In genomic region chr22:50322382-50323104, GRCh38 we compare ENCODE assay signal across 7 cellular contexts. TPM values are rescaled to one million over a fixed set of nuclear protein-coding genes. Genes with fewer than 3 reads are reported as not detected.
DNase-seq lines count a peak whose midpoint lies in the region; ATAC-seq, FAIRE-seq and TF ChIP-seq lines count a peak whose summit lies in the region.
"Not testable (repeated sequence)": the region's sequence is repeated elsewhere in the genome, so short reads cannot be mapped to it uniquely, and the experiment has no call there.

No MANE protein-coding gene starts in this region.

- POLR2A ChIA-PET in HepG2 (lab: Yijun Ruan, JAX): interaction anchor here (0.7 to 3.8 kb wide), 5 partner anchors 11 to 29 kb away, joined by 3 to 18 read pairs (median 5); partner anchors contain the start of gene PLXNB2

- peak in 1 of 2 experiments; percentile 27; a peak in 1 of 4 replicates for TF ChIP-seq EP300 in HepG2 (IDR thresholded peaks at IDR 0.05; ENCODE audit: low read depth in 2 of 2, low read length in 2 of 2)
- TF ChIP-seq EP300 in HepG2 (CRISPR knock-in tag; IDR thresholded peaks at IDR 0.05; ENCODE audit: borderline replicate concordance); stomach (IDR thresholded peaks at IDR 0.05): not testable (repeated sequence)

- intact Hi-C loops in HepG2 (cut with micrococcal nuclease; ENCODE audit: unreplicated experiment): loop anchor here (2.0 kb wide), 1 partner anchor 14 kb away; no protein-coding TSS in a partner anchor
- intact Hi-C loops in mucosa of descending colon (cut with DNase I, micrococcal nuclease): loop anchor here in 1 of 2 donors (5.0 kb wide), 1 partner anchor 45 kb away; no protein-coding TSS in a partner anchor
- intact Hi-C loops in stomach (cut with DNase I; ENCODE audit: low total_unique reads): not testable (repeated sequence)

- H3K9me3 ChIP-seq in HepG2 (ENCODE audit: low read length); mucosa of descending colon; stomach: not testable (repeated sequence)

- TF ChIP-seq RAD21 in HepG2 (CRISPR knock-in tag; IDR thresholded peaks at IDR 0.05): 0 out of 2 replicates have a peak, but pooled peaks have one; percentile 7

- WGBS in HepG2 (ENCODE audit: low lambda C conversion rate): 18% methylated on average over 10 of the region's 10 CpGs
- 80 to 84% (median 83%) methylated on average over 9 to 10 of the region's 10 CpGs for WGBS in stomach, 5 donors

- CTCF ChIA-PET in HepG2 (lab: Yijun Ruan, JAX; ENCODE audit: low intra/inter-chr PET ratio, low total read pairs): interaction anchor here (1.7 kb wide), 1 partner anchor 46 kb away, joined by 9 read pairs; no protein-coding TSS in a partner anchor

- not testable (repeated sequence) for H3K9ac ChIP-seq in HepG2 (ENCODE audit: insufficient read depth, low read depth, low read length)

- TF ChIP-seq CTCF in HepG2 (CRISPR knock-in tag; IDR thresholded peaks at IDR 0.05); mucosa of descending colon (IDR thresholded peaks at IDR 0.05); stomach (IDR thresholded peaks at IDR 0.05): not testable (repeated sequence)

- not testable (repeated sequence) for H3K79me2 ChIP-seq in HepG2 (ENCODE audit: insufficient read depth, low read length)

- peak overlapping the region; percentile 63 for H3K4me2 ChIP-seq in HepG2 (ENCODE audit: low read depth, low read length)

- not testable (repeated sequence) for H3K36me3 ChIP-seq in HepG2 (replicated peaks in 1 of 2; ENCODE audit: control insufficient read depth in 1 of 2, insufficient read depth in 2 of 2, low read length in 2 of 2); mucosa of descending colon (ENCODE audit: low read depth); stomach

- DNase-seq in HuH-7.5 (ENCODE audit: low spot score): peak; percentile 16
- peak; percentile 58 for DNase-seq in RPMI8226
- peak; percentile 14 for DNase-seq in activated naive CD4-positive, alpha-beta T cell treated with anti-CD3 and anti-CD28 coated beads, Interleukin-2, amount 50 U/mL, for 16 hours
- peak; percentile 1 for DNase-seq in iPS-NIHi11 (ENCODE audit: low spot score)
- peak; percentile 71 for DNase-seq in HepG2 (ENCODE audit: low spot score)
- peak in 2 of 3 donors; percentile 50 to 56 for DNase-seq in mucosa of descending colon
- DNase-seq in stomach: peak; percentile 57

- not testable (repeated sequence) for H3K27me3 ChIP-seq in HepG2 (ENCODE audit: control insufficient read depth in 1 of 2, insufficient read depth in 2 of 2, low read length in 2 of 2); stomach

- ATAC-seq in HepG2: peak; percentile 55
- not testable (repeated sequence) for ATAC-seq in mucosa of descending colon

- peak overlapping the region; percentile 78 for H3K27ac ChIP-seq in HepG2 (ENCODE audit: extremely low read length, insufficient read depth, low read length)
- not testable (repeated sequence) for H3K27ac ChIP-seq in stomach

- H3K4me1 ChIP-seq in HepG2 (ENCODE audit: insufficient read depth, low read length) (peaks cover 75% of the 10 kb centered on the region), stomach (peaks cover 8 to 16% (median 13%) of the 10 kb centered on the region in 4 donors)
- H3K4me1 ChIP-seq in mucosa of descending colon (ENCODE audit: low read depth): not testable (repeated sequence)

- H2AFZ ChIP-seq in HepG2 (ENCODE audit: low read length): not testable (repeated sequence)

- not testable (repeated sequence) for BruUV-seq in HepG2 (replicated peaks; lab: Mats Ljungman, UMichigan)

- peak in 1 of 2 experiments; percentile 62; a peak in 2 of 4 replicates for TF ChIP-seq POLR2A in HepG2 (IDR thresholded peaks at IDR 0.05; ENCODE audit: insufficient read depth in 1 of 2, low read depth in 2 of 2, low read length in 2 of 2)
- TF ChIP-seq POLR2A in stomach (IDR thresholded peaks at IDR 0.05): not testable (repeated sequence)

- H3K4me3 ChIP-seq in HepG2 (replicated peaks in 1 of 3; ENCODE audit: insufficient read depth in 1 of 3, low read depth in 2 of 3, low read length in 3 of 3); mucosa of descending colon; stomach: not testable (repeated sequence)

- not testable (repeated sequence) for H4K20me1 ChIP-seq in HepG2 (ENCODE audit: insufficient read depth, low read length)

- in situ Hi-C loops in HepG2 (cut with HindIII; ENCODE audit: extremely low pct_ligation_motif_present, low pct_unique_long_range_greater_than_20kb): not testable (repeated sequence)

- FAIRE-seq in HepG2 (lab: Jason Lieb, UNC): peak; percentile 79

RNA-seq across cellular contexts. Expression of gene DENND6B, which starts 4.3 kb away (rescaled TPM):
- total RNA-seq in HepG2 (2016; rRNA removed; fragmentation: Illumina TruSeq; extraction: Trizol) (0.84 and 0.95 TPM in 2 replicates), mucosa of descending colon (1 to 10 TPM; 2.8 to 6.3 (median 5.2) TPM), stomach (10 to 100 TPM in 2 of 5 donors, 1 to 10 TPM in 3; 2.2 to 13.4 (median 2.5) TPM)
- 0.30 and 0.44 TPM in 2 replicates for total RNA-seq in HepG2 (2016; cell fraction: cytosol; rRNA removed; fragmentation: Illumina TruSeq; extraction: Trizol; ENCODE audit: low read depth)
- 0.22 and 0.65 TPM in 2 replicates for total RNA-seq in HepG2 (2016; cell fraction: insoluble cytoplasmic fraction; rRNA removed; fragmentation: Illumina TruSeq; extraction: Trizol)
- 0.52 and 0.90 TPM in 2 replicates for total RNA-seq in HepG2 (2016; cell fraction: membrane; rRNA removed; fragmentation: Illumina TruSeq; extraction: Trizol)
- total RNA-seq in HepG2 (2016; cell fraction: nucleus; rRNA removed; fragmentation: Illumina TruSeq; extraction: Trizol): 0.90 and 1.1 TPM in 2 replicates
- polyA plus RNA-seq in HepG2 (2011; rRNA removed) (3.8 and 4.2 TPM in 2 replicates), stomach (1 to 10 TPM; 2.0 to 7.6 (median 5.5) TPM)
- 1.8 TPM in 2 replicates for polyA plus RNA-seq in HepG2 (2011; cell fraction: cytosol; rRNA removed)
- 33.7 and 41.4 TPM in 2 replicates for polyA plus RNA-seq in HepG2 (2011; cell fraction: nucleus; rRNA removed)
- 2.5 and 2.6 TPM in 2 replicates for polyA plus RNA-seq in HepG2 (2012)
- polyA plus RNA-seq in HepG2 (2016; cell fraction: cytosol; fragmentation: Illumina TruSeq; extraction: Trizol; ENCODE audit: low read depth): 0.33 and 0.71 TPM in 2 replicates
- 0.74 and 0.86 TPM in 2 replicates for polyA plus RNA-seq in HepG2 (2016; cell fraction: insoluble cytoplasmic fraction; fragmentation: Illumina TruSeq; extraction: Trizol; ENCODE audit: low read depth)
- 0.63 and 1.2 TPM in 2 replicates for polyA plus RNA-seq in HepG2 (2016; cell fraction: membrane; fragmentation: Illumina TruSeq; extraction: Trizol; ENCODE audit: low read depth)
- polyA plus RNA-seq in HepG2 (2016; cell fraction: nucleus; fragmentation: Illumina TruSeq; extraction: Trizol; ENCODE audit: insufficient read depth, low read depth): 4.0 and 5.3 TPM in 2 replicates
- 0.58 and 2.9 TPM in 2 replicates for polyA minus RNA-seq in HepG2 (2011; rRNA and poly(A)+ RNA removed; ENCODE audit: low replicate concordance)
- polyA minus RNA-seq in HepG2 (2011; cell fraction: cytosol; rRNA and poly(A)+ RNA removed): 1.3 TPM in 2 replicates
- polyA minus RNA-seq in HepG2 (2011; cell fraction: nucleus; rRNA and poly(A)+ RNA removed): 2.6 and 3.3 TPM in 2 replicates

RNA-seq across cellular contexts. Expression of gene PLXNB2, which starts 15.1 kb away (rescaled TPM):
- total RNA-seq in HepG2 (2016; rRNA removed; fragmentation: Illumina TruSeq; extraction: Trizol) (19.3 and 32.6 TPM in 2 replicates), mucosa of descending colon (100 to 1,000 TPM; 232 to 318 (median 250) TPM), stomach (100 to 1,000 TPM; 105 to 648 (median 400) TPM)
- total RNA-seq in HepG2 (2016; cell fraction: cytosol; rRNA removed; fragmentation: Illumina TruSeq; extraction: Trizol; ENCODE audit: low read depth): 4.6 and 4.9 TPM in 2 replicates
- 16.8 and 32.7 TPM in 2 replicates for total RNA-seq in HepG2 (2016; cell fraction: insoluble cytoplasmic fraction; rRNA removed; fragmentation: Illumina TruSeq; extraction: Trizol)
- total RNA-seq in HepG2 (2016; cell fraction: membrane; rRNA removed; fragmentation: Illumina TruSeq; extraction: Trizol): 13.7 and 15.6 TPM in 2 replicates
- 43.2 and 57.8 TPM in 2 replicates for total RNA-seq in HepG2 (2016; cell fraction: nucleus; rRNA removed; fragmentation: Illumina TruSeq; extraction: Trizol)
- polyA plus RNA-seq in HepG2 (2011; rRNA removed) (68.9 and 79.4 TPM in 2 replicates), stomach (100 to 1,000 TPM in 2 of 3 donors, 10 to 100 TPM in 1; 50.3 to 197 (median 147) TPM)
- polyA plus RNA-seq in HepG2 (2011; cell fraction: cytosol; rRNA removed): 46.5 and 75.4 TPM in 2 replicates
- polyA plus RNA-seq in HepG2 (2011; cell fraction: nucleus; rRNA removed): 265 and 413 TPM in 2 replicates
- 53.9 and 72.9 TPM in 2 replicates for polyA plus RNA-seq in HepG2 (2012)
- polyA plus RNA-seq in HepG2 (2016; cell fraction: cytosol; fragmentation: Illumina TruSeq; extraction: Trizol; ENCODE audit: low read depth): 5.5 and 6.2 TPM in 2 replicates
- polyA plus RNA-seq in HepG2 (2016; cell fraction: insoluble cytoplasmic fraction; fragmentation: Illumina TruSeq; extraction: Trizol; ENCODE audit: low read depth): 16.2 and 23.0 TPM in 2 replicates
- 10.1 and 11.9 TPM in 2 replicates for polyA plus RNA-seq in HepG2 (2016; cell fraction: membrane; fragmentation: Illumina TruSeq; extraction: Trizol; ENCODE audit: low read depth)
- polyA plus RNA-seq in HepG2 (2016; cell fraction: nucleus; fragmentation: Illumina TruSeq; extraction: Trizol; ENCODE audit: insufficient read depth, low read depth): 148 and 155 TPM in 2 replicates
- polyA minus RNA-seq in HepG2 (2011; rRNA and poly(A)+ RNA removed; ENCODE audit: low replicate concordance): 61.5 and 149 TPM in 2 replicates
- polyA minus RNA-seq in HepG2 (2011; cell fraction: cytosol; rRNA and poly(A)+ RNA removed): 76.6 and 89.8 TPM in 2 replicates
- 57.9 and 61.3 TPM in 2 replicates for polyA minus RNA-seq in HepG2 (2011; cell fraction: nucleus; rRNA and poly(A)+ RNA removed)

RNA-seq across cellular contexts. Expression of gene PPP6R2, which starts 20.6 kb away (rescaled TPM):
- 36.1 and 55.0 TPM in 2 replicates for total RNA-seq in HepG2 (2016; rRNA removed; fragmentation: Illumina TruSeq; extraction: Trizol)
- 13.5 and 14.8 TPM in 2 replicates for total RNA-seq in HepG2 (2016; cell fraction: cytosol; rRNA removed; fragmentation: Illumina TruSeq; extraction: Trizol; ENCODE audit: low read depth)
- 33.5 and 56.7 TPM in 2 replicates for total RNA-seq in HepG2 (2016; cell fraction: insoluble cytoplasmic fraction; rRNA removed; fragmentation: Illumina TruSeq; extraction: Trizol)
- total RNA-seq in HepG2 (2016; cell fraction: membrane; rRNA removed; fragmentation: Illumina TruSeq; extraction: Trizol): 26.4 and 27.2 TPM in 2 replicates
- total RNA-seq in HepG2 (2016; cell fraction: nucleus; rRNA removed; fragmentation: Illumina TruSeq; extraction: Trizol): 53.7 and 65.8 TPM in 2 replicates
- polyA plus RNA-seq in HepG2 (2011; rRNA removed): 102 and 112 TPM in 2 replicates
- polyA plus RNA-seq in HepG2 (2011; cell fraction: cytosol; rRNA removed): 56.6 and 76.3 TPM in 2 replicates
- polyA plus RNA-seq in HepG2 (2011; cell fraction: nucleus; rRNA removed): 458 and 611 TPM in 2 replicates
- polyA plus RNA-seq in HepG2 (2012): 58.5 and 66.4 TPM in 2 replicates
- polyA plus RNA-seq in HepG2 (2016; cell fraction: cytosol; fragmentation: Illumina TruSeq; extraction: Trizol; ENCODE audit: low read depth): 6.8 and 7.7 TPM in 2 replicates
- polyA plus RNA-seq in HepG2 (2016; cell fraction: insoluble cytoplasmic fraction; fragmentation: Illumina TruSeq; extraction: Trizol; ENCODE audit: low read depth): 26.5 and 32.8 TPM in 2 replicates
- 17.1 and 18.2 TPM in 2 replicates for polyA plus RNA-seq in HepG2 (2016; cell fraction: membrane; fragmentation: Illumina TruSeq; extraction: Trizol; ENCODE audit: low read depth)
- polyA plus RNA-seq in HepG2 (2016; cell fraction: nucleus; fragmentation: Illumina TruSeq; extraction: Trizol; ENCODE audit: insufficient read depth, low read depth): 172 and 175 TPM in 2 replicates
- polyA minus RNA-seq in HepG2 (2011; rRNA and poly(A)+ RNA removed; ENCODE audit: low replicate concordance): 25.0 and 101 TPM in 2 replicates
- polyA minus RNA-seq in HepG2 (2011; cell fraction: cytosol; rRNA and poly(A)+ RNA removed): 29.8 and 30.8 TPM in 2 replicates
- 84.9 and 89.9 TPM in 2 replicates for polyA minus RNA-seq in HepG2 (2011; cell fraction: nucleus; rRNA and poly(A)+ RNA removed)
- 10 to 100 TPM; 54.3 to 61.7 (median 58.8) TPM for total RNA-seq in mucosa of descending colon
- total RNA-seq in stomach: 100 to 1,000 TPM in 3 of 5 donors, 10 to 100 TPM in 2; 54.9 to 243 (median 151) TPM
- 10 to 100 TPM; 24.4 to 36.5 (median 28.7) TPM for polyA plus RNA-seq in stomach

RNA-seq across cellular contexts. Expression of gene MAPK11, which starts 52.4 kb away (rescaled TPM):
- total RNA-seq in HepG2 (2016; rRNA removed; fragmentation: Illumina TruSeq; extraction: Trizol) (0.15 TPM in 1 of 2 replicates, not detected in the other), mucosa of descending colon (1 to 10 TPM; 1.8 to 4.3 (median 3.2) TPM), stomach (10 to 100 TPM in 1 of 5 donors, 1 to 10 TPM in 2, under 1 TPM in 1, not detected in 1; 0.29 to 10.1 (median 5.7) TPM)
- not detected in 2 replicates for total RNA-seq in HepG2 (2016; cell fraction: cytosol; rRNA removed; fragmentation: Illumina TruSeq; extraction: Trizol; ENCODE audit: low read depth)
- total RNA-seq in HepG2 (2016; cell fraction: insoluble cytoplasmic fraction; rRNA removed; fragmentation: Illumina TruSeq; extraction: Trizol): 0.12 and 0.15 TPM in 2 replicates
- 0.10 and 0.19 TPM in 2 replicates for total RNA-seq in HepG2 (2016; cell fraction: membrane; rRNA removed; fragmentation: Illumina TruSeq; extraction: Trizol)
- 0.28 TPM in 1 of 2 replicates, not detected in the other for total RNA-seq in HepG2 (2016; cell fraction: nucleus; rRNA removed; fragmentation: Illumina TruSeq; extraction: Trizol)
- polyA plus RNA-seq in HepG2 (2011; rRNA removed) (0.17 and 0.46 TPM in 2 replicates), stomach (10 to 100 TPM in 2 of 3 donors, 1 to 10 TPM in 1; 8.5 to 13.6 (median 12.3) TPM)
- 0.13 and 0.19 TPM in 2 replicates for polyA plus RNA-seq in HepG2 (2011; cell fraction: cytosol; rRNA removed)
- polyA plus RNA-seq in HepG2 (2011; cell fraction: nucleus; rRNA removed): 1.9 TPM in 2 replicates
- 0.21 TPM in 1 of 2 replicates, not detected in the other for polyA plus RNA-seq in HepG2 (2012)
- polyA plus RNA-seq in HepG2 (2016; cell fraction: cytosol; fragmentation: Illumina TruSeq; extraction: Trizol; ENCODE audit: low read depth): 0.05 and 0.07 TPM in 2 replicates
- polyA plus RNA-seq in HepG2 (2016; cell fraction: insoluble cytoplasmic fraction; fragmentation: Illumina TruSeq; extraction: Trizol; ENCODE audit: low read depth): 0.19 and 0.24 TPM in 2 replicates
- polyA plus RNA-seq in HepG2 (2016; cell fraction: membrane; fragmentation: Illumina TruSeq; extraction: Trizol; ENCODE audit: low read depth): 0.13 TPM in 1 of 2 replicates, not detected in the other
- polyA plus RNA-seq in HepG2 (2016; cell fraction: nucleus; fragmentation: Illumina TruSeq; extraction: Trizol; ENCODE audit: insufficient read depth, low read depth): 0.25 and 0.37 TPM in 2 replicates
- 0.58 and 0.94 TPM in 2 replicates for polyA minus RNA-seq in HepG2 (2011; rRNA and poly(A)+ RNA removed; ENCODE audit: low replicate concordance)
- not detected in 2 replicates for polyA minus RNA-seq in HepG2 (2011; cell fraction: cytosol; rRNA and poly(A)+ RNA removed)
- polyA minus RNA-seq in HepG2 (2011; cell fraction: nucleus; rRNA and poly(A)+ RNA removed): 0.13 TPM in 1 of 2 replicates, not detected in the other

Comparison
In these comparisons a context has a peak if more than half of its experiments do, and no peak if none do; other contexts are left out.
1. DNase-seq: peak in every context shown above with its lines; median percentile 71 in HepG2; 58 in RPMI8226; 57 in stomach; 53 in mucosa of descending colon; 16 in HuH-7.5; 14 in activated naive CD4-positive, alpha-beta T cell treated with anti-CD3 and anti-CD28 coated beads, Interleukin-2, amount 50 U/mL, for 16 hours; 1 in iPS-NIHi11.